Comparison of ENCODE assay signal across 6 cellular contexts in genomic region chrX:24271262-24271661, GRCh38.
"Had no signal": no experiment of that assay in that cellular context is flagged by ENCODE, and none has a peak within 500 bp of the region (broad histone marks: within the 10 kb centered on the region; RNA-seq: fewer than 3 reads in every experiment).

No MANE protein-coding gene starts in this region.

- H3K27ac ChIP-seq: HL-60, KMS-11 had no signal

- DNase-seq: IMR-90, KBM-7, KG1 had no signal

- H3K4me3 ChIP-seq: K562 had no signal
